ENCODE assay signal across 9 cellular contexts in genomic region chr5:38515648-38516047, GRCh38. TPM values are rescaled to one million over a fixed set of nuclear protein-coding genes. Genes with fewer than 3 reads are reported as not detected.
A peak's percentile ranks its signal among the peaks of the same experiment; 100 is the strongest.
DNase-seq lines count a peak whose midpoint lies in the region; ATAC-seq and TF ChIP-seq lines count a peak whose summit lies in the region.
"Had no signal": no experiment of that assay in that cellular context is flagged by ENCODE, and none has a peak within 500 bp of the region (broad histone marks: within the 10 kb centered on the region; RNA-seq: fewer than 3 reads in every experiment).

No MANE protein-coding gene starts in this region.

- intact Hi-C loops in dorsolateral prefrontal cortex (cut with DNase I) = no loop called here
- intact Hi-C loops in CD4-positive, alpha-beta memory T cell (cut with micrococcal nuclease) = no loop called here

- CTCF ChIA-PET in CD4-positive, alpha-beta memory T cell (lab: Charles Lee; ENCODE audit: partially characterized antibody) = no interaction called here

- no peaks in the 10 kb centered on the region for H3K36me3 Mint-ChIP-seq in CD4-positive, alpha-beta memory T cell

- no peaks in the 10 kb centered on the region for H3K9me3 ChIP-seq in CD4-positive, alpha-beta memory T cell (ENCODE audit: control insufficient read depth in 1 of 2, low read length in 2 of 2)

- H3K4me1 ChIP-seq in CD4-positive, alpha-beta memory T cell (ENCODE audit: insufficient read depth, low read length) = no peaks in the 10 kb centered on the region

- peak overlapping the region in 8 of 59 donors; percentile 7 to 43 (median 24) for H3K27ac ChIP-seq in dorsolateral prefrontal cortex
- no peak overlapping the region for H3K27ac ChIP-seq in CD4-positive, alpha-beta memory T cell (ENCODE audit: low read depth, low read length)

- no peaks in the 10 kb centered on the region for H3K36me3 ChIP-seq in CD4-positive, alpha-beta memory T cell (ENCODE audit: insufficient read depth, low read length)

- H3K4me3 Mint-ChIP-seq in CD4-positive, alpha-beta memory T cell = no peak overlapping the region

- no peaks in the 10 kb centered on the region for H3K27me3 ChIP-seq in dorsolateral prefrontal cortex
- H3K27me3 ChIP-seq in CD4-positive, alpha-beta memory T cell (ENCODE audit: insufficient read depth, low read length) = no peaks in the 10 kb centered on the region

- peaks cover 0 to 3% (median 0%) of the 10 kb centered on the region in 8 donors for H3K9me3 Mint-ChIP-seq in CD4-positive, alpha-beta memory T cell

- peak; percentile 21 for TF ChIP-seq CTCF in NB4 (IDR thresholded peaks at IDR 0.05; ENCODE audit: low read depth, low read length)
- TF ChIP-seq CTCF in dorsolateral prefrontal cortex (IDR thresholded peaks at IDR 0.05 in 54 of 56, conservative IDR thresholded peaks at IDR 0.05 in 2 of 56; ENCODE audit: low read depth in 1 of 56, partially characterized antibody in 56 of 56) = peak in 36 of 56 donors; percentile 20 to 61 (median 35)

- peaks cover 3% of the 10 kb centered on the region in 2 donors for H3K27me3 Mint-ChIP-seq in CD4-positive, alpha-beta memory T cell

- POLR2A ChIA-PET in CD4-positive, alpha-beta memory T cell (lab: Charles Lee; ENCODE audit: partially characterized antibody) = no interaction called here

- no peak overlapping the region for H3K4me3 ChIP-seq in NB4 (ENCODE audit: low read depth, low read length)
- no peak overlapping the region for H3K4me3 ChIP-seq in dorsolateral prefrontal cortex
- H3K4me3 ChIP-seq in CD4-positive, alpha-beta memory T cell (ENCODE audit: low read length in 2 of 2) = no peak overlapping the region

- peak; percentile 52 for DNase-seq in D341Med (ENCODE audit: low spot score)
- DNase-seq in NB4 (ENCODE audit: low read depth) = no peak
- no peak for DNase-seq in dorsolateral prefrontal cortex
- DNase-seq in midbrain (lab: John Stamatoyannopoulos, UW) = peak; percentile 19
- no peak for DNase-seq in CD4-positive, alpha-beta memory T cell
- no peak for DNase-seq in NK-92 treated with Interleukin-12 subunit alpha and Interleukin-12 subunit beta, amount 100 ng/mL, for 24 hours (lab: John Stamatoyannopoulos, UW)
- DNase-seq in left lobe of liver (ENCODE audit: low spot score) = no peak
- DNase-seq: effector CD4-positive, alpha-beta T cell had no signal

- ATAC-seq in GM21423 (IDR thresholded peaks at IDR 0.05; ENCODE audit: unreplicated experiment) (no peak), left lobe of liver (no peak)

- no peak overlapping the region for H3K27ac Mint-ChIP-seq in CD4-positive, alpha-beta memory T cell

- no peaks in the 10 kb centered on the region for H3K4me1 Mint-ChIP-seq in CD4-positive, alpha-beta memory T cell

- TF ChIP-seq POLR2A in NB4 (IDR thresholded peaks at IDR 0.05; ENCODE audit: extremely low read depth, insufficient read length) = no peak

RNA-seq across cellular contexts. Expression of gene LIFR, which starts 40.8 kb away (rescaled TPM):
- total RNA-seq in dorsolateral prefrontal cortex (100 to 1,000 TPM in 105 of 120 experiments, 10 to 100 TPM in 15; 63.9 to 237 (median 123) TPM), left lobe of liver (21.9 TPM)
- under 1 TPM; 0.23 to 0.42 TPM for total RNA-seq in CD4-positive, alpha-beta memory T cell
- polyA plus RNA-seq in CD4-positive, alpha-beta memory T cell = not detected

Comparison
In these comparisons a context has a peak if more than half of its experiments do, and no peak if none do; other contexts are left out.
1. DNase-seq: peak in D341Med (single experiment) and midbrain (single experiment); none in NB4 (single experiment), dorsolateral prefrontal cortex (0 of 10), CD4-positive, alpha-beta memory T cell (0 of 5), NK-92 treated with Interleukin-12 subunit alpha and Interleukin-12 subunit beta, amount 100 ng/mL, for 24 hours (single experiment) and left lobe of liver (single experiment).
2. RNA of gene LIFR, which starts 40.8 kb away (total RNA-seq): 63.9 to 237 TPM in dorsolateral prefrontal cortex and 21.9 TPM in left lobe of liver (single experiment); 0.23 to 0.42 TPM in CD4-positive, alpha-beta memory T cell; every median in the first group is over 10 times any median in the second.